Comparison of ENCODE assay signal across 1 cellular context in the genomic region with DNA sequence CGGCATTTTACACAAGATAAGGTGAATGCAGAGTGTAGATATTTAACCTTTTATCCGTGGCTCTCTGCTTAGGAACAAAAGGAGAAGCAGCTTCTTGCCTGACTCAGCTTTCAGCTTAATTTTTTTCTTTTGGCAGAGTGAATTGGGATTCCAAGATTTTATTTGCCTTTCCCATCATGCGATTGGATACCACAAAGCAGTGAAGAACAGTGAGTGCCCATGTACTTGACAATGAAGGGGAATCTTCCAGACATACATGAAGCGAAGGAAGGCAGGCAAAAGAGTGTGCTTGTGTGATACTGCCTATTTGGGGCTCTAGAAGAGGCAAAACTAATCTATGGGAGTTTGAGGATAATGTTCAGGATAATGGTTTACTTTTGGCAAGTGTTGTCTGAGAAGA.
TF ChIP-seq lines count a peak whose summit lies in the region.

No MANE protein-coding gene starts in this region.

TF ChIP-seq in GM23338, 12 proteins besides CTCF, POLR2A, EP300 and RAD21 (continued from another document):
- TF ChIP-seq, protein P1, sequence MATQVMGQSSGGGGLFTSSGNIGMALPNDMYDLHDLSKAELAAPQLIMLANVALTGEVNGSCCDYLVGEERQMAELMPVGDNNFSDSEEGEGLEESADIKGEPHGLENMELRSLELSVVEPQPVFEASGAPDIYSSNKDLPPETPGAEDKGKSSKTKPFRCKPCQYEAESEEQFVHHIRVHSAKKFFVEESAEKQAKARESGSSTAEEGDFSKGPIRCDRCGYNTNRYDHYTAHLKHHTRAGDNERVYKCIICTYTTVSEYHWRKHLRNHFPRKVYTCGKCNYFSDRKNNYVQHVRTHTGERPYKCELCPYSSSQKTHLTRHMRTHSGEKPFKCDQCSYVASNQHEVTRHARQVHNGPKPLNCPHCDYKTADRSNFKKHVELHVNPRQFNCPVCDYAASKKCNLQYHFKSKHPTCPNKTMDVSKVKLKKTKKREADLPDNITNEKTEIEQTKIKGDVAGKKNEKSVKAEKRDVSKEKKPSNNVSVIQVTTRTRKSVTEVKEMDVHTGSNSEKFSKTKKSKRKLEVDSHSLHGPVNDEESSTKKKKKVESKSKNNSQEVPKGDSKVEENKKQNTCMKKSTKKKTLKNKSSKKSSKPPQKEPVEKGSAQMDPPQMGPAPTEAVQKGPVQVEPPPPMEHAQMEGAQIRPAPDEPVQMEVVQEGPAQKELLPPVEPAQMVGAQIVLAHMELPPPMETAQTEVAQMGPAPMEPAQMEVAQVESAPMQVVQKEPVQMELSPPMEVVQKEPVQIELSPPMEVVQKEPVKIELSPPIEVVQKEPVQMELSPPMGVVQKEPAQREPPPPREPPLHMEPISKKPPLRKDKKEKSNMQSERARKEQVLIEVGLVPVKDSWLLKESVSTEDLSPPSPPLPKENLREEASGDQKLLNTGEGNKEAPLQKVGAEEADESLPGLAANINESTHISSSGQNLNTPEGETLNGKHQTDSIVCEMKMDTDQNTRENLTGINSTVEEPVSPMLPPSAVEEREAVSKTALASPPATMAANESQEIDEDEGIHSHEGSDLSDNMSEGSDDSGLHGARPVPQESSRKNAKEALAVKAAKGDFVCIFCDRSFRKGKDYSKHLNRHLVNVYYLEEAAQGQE (IDR thresholded peaks at IDR 0.05; ENCODE audit: unreplicated experiment) = no peak
